In genomic region chr2:26299488-26300092, GRCh38 we compare ENCODE assay signal across 8 cellular contexts. TPM values are rescaled to one million over a fixed set of nuclear protein-coding genes. Genes with fewer than 3 reads are reported as not detected.
A peak's percentile ranks its signal among the peaks of the same experiment; 100 is the strongest.
DNase-seq lines count a peak whose midpoint lies in the region; ATAC-seq, FAIRE-seq and TF ChIP-seq lines count a peak whose summit lies in the region.

No MANE protein-coding gene starts in this region.

- H3K4me1 Mint-ChIP-seq in astrocyte (ENCODE audit: low read depth, unreplicated experiment) = peaks cover 3% of the 10 kb centered on the region

- TF ChIP-seq RAD21 in Ishikawa (IDR thresholded peaks at IDR 0.05; ENCODE audit: low read depth) = no peak

- no peaks in the 10 kb centered on the region for H4K20me1 ChIP-seq in astrocyte (ENCODE audit: insufficient read depth, low read length)

- peak overlapping the region; percentile 96 for H3K4me2 ChIP-seq in astrocyte (ENCODE audit: low read length)

- FAIRE-seq in astrocyte (lab: Jason Lieb, UNC) = no peak

- H3K9me3 ChIP-seq in astrocyte (ENCODE audit: insufficient read depth, low read depth, low read length) (no peaks in the 10 kb centered on the region), skeletal muscle tissue (ENCODE audit: control insufficient read depth in 3 of 3, low read length in 3 of 3) (no peaks in the 10 kb centered on the region)

- no peak for TF ChIP-seq CTCF in astrocyte (IDR thresholded peaks at IDR 0.05; ENCODE audit: insufficient read depth, low read depth, low read length)

- H3K27me3 Mint-ChIP-seq in astrocyte (ENCODE audit: low read depth, unreplicated experiment) = peaks cover 15% of the 10 kb centered on the region

- no peaks in the 10 kb centered on the region for H3K79me2 ChIP-seq in astrocyte (ENCODE audit: insufficient read depth, low read length)

- peaks cover 3% of the 10 kb centered on the region for H3K36me3 Mint-ChIP-seq in astrocyte (ENCODE audit: low read depth, unreplicated experiment)

- no peaks in the 10 kb centered on the region for H3K9me3 Mint-ChIP-seq in astrocyte (ENCODE audit: unreplicated experiment)

- H3K27ac ChIP-seq in astrocyte (ENCODE audit: low read depth, low read length) = peak overlapping the region; percentile 50
- peak overlapping the region; percentile 42 for H3K27ac ChIP-seq in skeletal muscle tissue (ENCODE audit: low read depth, low read length)

- TF ChIP-seq EP300 in Ishikawa (IDR thresholded peaks at IDR 0.05; ENCODE audit: borderline replicate concordance) = peak; percentile 18; the same call in 1 of the 2 replicates

- H3K36me3 ChIP-seq in astrocyte (ENCODE audit: insufficient read depth, low read length) (no peaks in the 10 kb centered on the region), skeletal muscle tissue (ENCODE audit: control insufficient read depth in 3 of 3, insufficient read depth in 3 of 3, low read length in 3 of 3) (no peaks in the 10 kb centered on the region)

- ATAC-seq in HG02623 (IDR thresholded peaks at IDR 0.05; ENCODE audit: unreplicated experiment) (no peak), GM21528 (IDR thresholded peaks at IDR 0.05; ENCODE audit: low FRiP score, unreplicated experiment) (no peak)

- H3K27me3 ChIP-seq in astrocyte (ENCODE audit: insufficient read depth, low read length) = no peaks in the 10 kb centered on the region
- no peaks in the 10 kb centered on the region for H3K27me3 ChIP-seq in skeletal muscle tissue (ENCODE audit: control insufficient read depth in 3 of 3, insufficient read depth in 3 of 3, low read length in 3 of 3)

- peak overlapping the region; percentile 80 for H3K9ac ChIP-seq in astrocyte (ENCODE audit: low read length)
- H3K9ac ChIP-seq in skeletal muscle tissue (ENCODE audit: low read depth in 1 of 3, low read length in 3 of 3) = peak overlapping the region; percentile 72 to 85 (median 75)

- H3K4me3 Mint-ChIP-seq in astrocyte (ENCODE audit: unreplicated experiment) = no peak overlapping the region

- no peak overlapping the region for H3K27ac Mint-ChIP-seq in astrocyte (ENCODE audit: unreplicated experiment)

- H3K4me3 ChIP-seq in astrocyte (ENCODE audit: insufficient read depth, low read depth, low read length) (peak overlapping the region; percentile 62), iPS-11a (ENCODE audit: low read depth, low read length) (peak overlapping the region; percentile 74), skeletal muscle tissue (ENCODE audit: low read length in 3 of 3) (peak overlapping the region; percentile 83 to 91 (median 88))

- H2AFZ ChIP-seq in astrocyte (ENCODE audit: low read depth, low read length) = peak overlapping the region; percentile 100

- peaks cover 19% of the 10 kb centered on the region for H3K4me1 ChIP-seq in astrocyte (ENCODE audit: insufficient read depth, low read length)
- H3K4me1 ChIP-seq in skeletal muscle tissue (ENCODE audit: control insufficient read depth in 3 of 3, insufficient read depth in 3 of 3, low read length in 3 of 3) = peaks cover 10 to 21% (median 12%) of the 10 kb centered on the region in 3 donors

- DNase-seq in ELF-1 (ENCODE audit: low read depth, low spot score) = peak; percentile 85
- DNase-seq in astrocyte (ENCODE audit: low read depth) = peak; percentile 53
- no peak for DNase-seq in NCI-H2081 (lab: John Stamatoyannopoulos, UW)

TF ChIP-seq in Ishikawa, 13 proteins besides CTCF, POLR2A, EP300 and RAD21:
- no peak for TF ChIP-seq TCF12 (IDR thresholded peaks at IDR 0.05; ENCODE audit: low read depth)
- TF ChIP-seq ZBTB7A (IDR thresholded peaks at IDR 0.05; ENCODE audit: low read depth) = peak; percentile 50; the same call in 1 of the 2 replicates
- no peak for TF ChIP-seq EGR1 (IDR thresholded peaks at IDR 0.05)
- no peak for TF ChIP-seq TAF1 (IDR thresholded peaks at IDR 0.05; ENCODE audit: low read depth)
- TF ChIP-seq FOXM1 (IDR thresholded peaks at IDR 0.05; ENCODE audit: borderline replicate concordance, low read depth) = 0 out of 2 replicates have a peak, but pooled peaks have one; percentile 14
TF ChIP-seq in Ishikawa: peak in this region for 2.

RNA-seq across cellular contexts. Expression of gene SELENOI, which starts 46.4 kb away (rescaled TPM):
- total RNA-seq in astrocyte (49.7 and 51.9 TPM in 2 replicates), skeletal muscle tissue (13.0 TPM)

RNA-seq across cellular contexts. Expression of gene ADGRF3, which starts 47.0 kb away (rescaled TPM):
- total RNA-seq in astrocyte = 0.16 and 0.17 TPM in 2 replicates
- not detected for total RNA-seq in skeletal muscle tissue

RNA-seq across cellular contexts. Expression of gene HADHB, which starts 54.9 kb away (rescaled TPM):
- total RNA-seq in astrocyte (109 and 116 TPM in 2 replicates), skeletal muscle tissue (118 TPM)

RNA-seq across cellular contexts. Expression of gene HADHA, which starts 55.2 kb away (rescaled TPM):
- total RNA-seq in astrocyte (132 and 139 TPM in 2 replicates), skeletal muscle tissue (174 TPM)

Comparison
In these comparisons a context has a peak if more than half of its experiments do, and no peak if none do; other contexts are left out.
1. DNase-seq: peak in ELF-1 (single experiment) and astrocyte (single experiment); none in NCI-H2081 (0 of 2).
2. Peak in every context shown above with its lines, with median percentiles within 50 percentile points of each other: H3K4me3 ChIP-seq.